In genomic region chr11:67289226-67289650, GRCh38 we compare ENCODE assay signal across 8 cellular contexts. TPM values are rescaled to one million over a fixed set of nuclear protein-coding genes. Genes with fewer than 3 reads are reported as not detected.
A peak's percentile ranks its signal among the peaks of the same experiment; 100 is the strongest.
DNase-seq lines count a peak whose midpoint lies in the region; ATAC-seq, FAIRE-seq and TF ChIP-seq lines count a peak whose summit lies in the region.

ANKRD13D (plus strand) TSS chr11:67289303; CDS start chr11:67289461, 158 bp downstream.

- H3K9me3 ChIP-seq in A549 (no peaks in the 10 kb centered on the region), HUES48 (ENCODE audit: control insufficient read depth, insufficient read depth, low read length) (no peaks in the 10 kb centered on the region), HepG2 (ENCODE audit: low read length) (no peaks in the 10 kb centered on the region)

- FAIRE-seq in A549 (lab: Jason Lieb, UNC) (no peak), HepG2 (lab: Jason Lieb, UNC) (no peak)

- TF ChIP-seq POLR2A in A549 (IDR thresholded peaks at IDR 0.05; ENCODE audit: low read length) (peak; percentile 28; the same call in 1 of the 2 replicates), HepG2 (IDR thresholded peaks at IDR 0.05; ENCODE audit: insufficient read depth in 1 of 2, low read depth in 2 of 2, low read length in 2 of 2) (no peak)

- peaks cover 41% of the 10 kb centered on the region for H3K36me3 ChIP-seq in HUES48 (ENCODE audit: control insufficient read depth, insufficient read depth, low read length)
- peaks cover 43% of the 10 kb centered on the region for H3K36me3 ChIP-seq in brain microvascular endothelial cell (replicated peaks)
- H3K36me3 ChIP-seq in HepG2 (replicated peaks in 1 of 2; ENCODE audit: control insufficient read depth in 1 of 2, insufficient read depth in 2 of 2, low read length in 2 of 2), result peaks cover 7 to 40% of the 10 kb centered on the region in 2 experiments; a peak in 4 of 5 replicates

- TF ChIP-seq RAD21 in A549 (conservative IDR thresholded peaks at IDR 0.05 in 1 of 2, IDR thresholded peaks at IDR 0.05 in 1 of 2) (no peak), HepG2 (CRISPR knock-in tag; IDR thresholded peaks at IDR 0.05) (no peak)

- WGBS in A549 (ENCODE audit: missing lambda C conversion rate), result no CpG with 5 or more reads among the region's 56 CpGs
- 0% methylated on average over 3 of the region's 56 CpGs for WGBS in HepG2 (ENCODE audit: low lambda C conversion rate)

- H3K27ac ChIP-seq in A549 (peak within 1 kb of the TSS; percentile 95 to 98), HUES48 (ENCODE audit: low read depth, low read length) (peak within 1 kb of the TSS; percentile 95), brain microvascular endothelial cell (peak within 1 kb of the TSS; percentile 88), HepG2 (ENCODE audit: extremely low read length, insufficient read depth, low read length) (peak within 1 kb of the TSS; percentile 100), substantia nigra (ENCODE audit: low read depth, low read length, poor library complexity, severe bottlenecking) (peak within 1 kb of the TSS; percentile 96)

- BruUV-seq in HepG2 (replicated peaks; lab: Mats Ljungman, UMichigan), result no TSS peak

- no peaks in the 10 kb centered on the region for H4K20me1 ChIP-seq in HepG2 (ENCODE audit: insufficient read depth, low read length)

- no peak within 1 kb of the TSS for H2AFZ ChIP-seq in HepG2 (ENCODE audit: low read length)

- H3K4me3 ChIP-seq in A549 (peak within 1 kb of the TSS; percentile 65), HUES48 (ENCODE audit: low read depth, low read length) (peak within 1 kb of the TSS; percentile 72), brain microvascular endothelial cell (ENCODE audit: low read depth, low read length) (peak within 1 kb of the TSS; percentile 76), HepG2 (replicated peaks in 1 of 3; ENCODE audit: insufficient read depth in 1 of 3, low read depth in 2 of 3, low read length in 3 of 3) (peak within 1 kb of the TSS; percentile 69 to 94 (median 91))

- CTCF ChIA-PET in A549 (lab: Yijun Ruan, JAX), result interaction anchor here (0.5 to 3.4 kb wide), 10 partner anchors 9 to 165 kb away, joined by 3 to 19 read pairs (median 4); partner anchors contain the start of gene SSH3
- CTCF ChIA-PET in HepG2 (lab: Yijun Ruan, JAX; ENCODE audit: low intra/inter-chr PET ratio, low total read pairs), result interaction anchor here (0.8 to 1.6 kb wide), 3 partner anchors 14 to 28 kb away, joined by 3 to 5 read pairs (median 3); partner anchors contain the start of genes GRK2 and SSH3

- no peak; the same call in 2 of the 3 replicates for TF ChIP-seq CTCF in A549 (IDR thresholded peaks at IDR 0.05)
- TF ChIP-seq CTCF in brain microvascular endothelial cell (IDR thresholded peaks at IDR 0.05; ENCODE audit: low read depth, low read length, missing control alignments), result no peak
- no peak for TF ChIP-seq CTCF in HepG2 (CRISPR knock-in tag; IDR thresholded peaks at IDR 0.05)

- peaks cover 13% of the 10 kb centered on the region for H3K79me2 ChIP-seq in HepG2 (ENCODE audit: insufficient read depth, low read length)

- H3K4me2 ChIP-seq in A549 (peak within 1 kb of the TSS; percentile 98), HepG2 (ENCODE audit: low read depth, low read length) (peak within 1 kb of the TSS; percentile 99)

- TF ChIP-seq EP300 in A549 (IDR thresholded peaks at IDR 0.05) (no peak), HepG2 (IDR thresholded peaks at IDR 0.05; ENCODE audit: low read depth in 2 of 2, low read length in 2 of 2) (no peak), HepG2 (CRISPR knock-in tag; IDR thresholded peaks at IDR 0.05; ENCODE audit: borderline replicate concordance) (no peak)

- peak within 1 kb of the TSS; percentile 68; the same call in 1 of the 2 replicates for H3K9ac ChIP-seq in HUES48 (ENCODE audit: low read depth, low read length)
- peak within 1 kb of the TSS; percentile 95 for H3K9ac ChIP-seq in HepG2 (ENCODE audit: insufficient read depth, low read depth, low read length)

- in situ Hi-C loops in brain microvascular endothelial cell (cut with HindIII; ENCODE audit: low pct_ligation_motif_present, low sequenced_read_pairs) (no loop called here), HepG2 (cut with HindIII; ENCODE audit: extremely low pct_ligation_motif_present, low pct_unique_long_range_greater_than_20kb) (no loop called here)

- no peaks in the 10 kb centered on the region for H3K27me3 ChIP-seq in HUES48 (ENCODE audit: control insufficient read depth, insufficient read depth, low read length)
- no peaks in the 10 kb centered on the region for H3K27me3 ChIP-seq in brain microvascular endothelial cell (replicated peaks)
- no peaks in the 10 kb centered on the region for H3K27me3 ChIP-seq in HepG2 (ENCODE audit: control insufficient read depth in 1 of 2, insufficient read depth in 2 of 2, low read length in 2 of 2)

- H3K4me1 ChIP-seq in A549, result peaks cover 19% of the 10 kb centered on the region
- H3K4me1 ChIP-seq in HUES48 (ENCODE audit: control insufficient read depth, insufficient read depth, low read length), result peaks cover 12% of the 10 kb centered on the region
- peaks cover 37% of the 10 kb centered on the region for H3K4me1 ChIP-seq in HepG2 (ENCODE audit: insufficient read depth, low read length)

- intact Hi-C loops in HepG2 (cut with micrococcal nuclease; ENCODE audit: unreplicated experiment), result loop anchor here (1.0 kb wide), 1 partner anchor 22 kb away; no protein-coding TSS in a partner anchor

- POLR2A ChIA-PET in A549 (lab: Yijun Ruan, JAX) (interaction anchor here (0.5 to 2.9 kb wide), 10 partner anchors 9 to 132 kb away, joined by 3 to 13 read pairs (median 5); partner anchors contain the start of gene SSH3), HepG2 (lab: Yijun Ruan, JAX) (interaction anchor here (1.0 to 7.7 kb wide), 13 partner anchors 9 to 112 kb away, joined by 3 to 66 read pairs (median 8); partner anchors contain the start of genes GRK2, POLD4, PPP1CA and RAD9A)

- DNase-seq in A549 (ENCODE audit: low read depth in 1 of 2, low spot score in 1 of 2), result no peak
- no peak for DNase-seq in brain microvascular endothelial cell
- DNase-seq in HepG2 (ENCODE audit: low spot score), result no peak
- DNase-seq in substantia nigra (lab: John Stamatoyannopoulos, UW), result peak in 6 of 49 donors; percentile 43 to 89 (median 62)
- DNase-seq in KG1 (lab: John Stamatoyannopoulos, UW), result no peak

- ATAC-seq in A549 (peak; percentile 51 to 52), GM18517 (IDR thresholded peaks at IDR 0.05; ENCODE audit: unreplicated experiment) (peak; percentile 48), HepG2 (peak; percentile 31), HG02642 (IDR thresholded peaks at IDR 0.05; ENCODE audit: poor library complexity, unreplicated experiment) (no peak)

TF ChIP-seq in A549, 52 proteins besides CTCF, POLR2A, EP300 and RAD21 (continues in another document):
- TF ChIP-seq MAX (IDR thresholded peaks at IDR 0.05) (no peak), EHMT2 (IDR thresholded peaks at IDR 0.05; ENCODE audit: low read depth) (no peak), ZC3H11A (IDR thresholded peaks at IDR 0.05) (no peak)

TF ChIP-seq in HepG2, 621 proteins besides CTCF, POLR2A, EP300 and RAD21 (continues in another document):
- TF ChIP-seq ZNF44 (CRISPR knock-in tag; IDR thresholded peaks at IDR 0.05) (no peak), PLSCR1 (CRISPR knock-in tag; IDR thresholded peaks at IDR 0.05; ENCODE audit: borderline replicate concordance) (0 out of 2 replicates have a peak, but pooled peaks have one; percentile 61), MAX (IDR thresholded peaks at IDR 0.05) (0 out of 2 replicates have a peak, but pooled peaks have one; percentile 5)

RNA-seq across cellular contexts. Expression of gene ANKRD13D, which starts in this region (rescaled TPM):
- polyA plus RNA-seq in A549 (2011; rRNA removed) (15.4 and 17.0 TPM in 2 replicates), A549 (2017; fragmentation: RNase III; extraction: RNeasy Plus Mini Kit Qiagen cat#74134 plus additional on column Dnase treatment) (22.5 to 24.5 TPM (median 24.2 TPM) in 3 replicates), HepG2 (2011; rRNA removed) (27.3 and 35.5 TPM in 2 replicates)
- polyA plus RNA-seq in A549 (2012; cell fraction: cytosol; rRNA removed), result 43.0 and 51.7 TPM in 2 replicates
- 143 and 169 TPM in 2 replicates for polyA plus RNA-seq in A549 (2012; cell fraction: nucleus; rRNA removed)
- 20.3 and 34.1 TPM in 2 replicates for polyA minus RNA-seq in A549 (2011; rRNA and poly(A)+ RNA removed)
- 4.8 and 18.6 TPM in 2 replicates for total RNA-seq in HepG2 (2016; rRNA removed; fragmentation: Illumina TruSeq; extraction: Trizol)
- 27.6 and 29.6 TPM in 2 replicates for total RNA-seq in HepG2 (2016; cell fraction: cytosol; rRNA removed; fragmentation: Illumina TruSeq; extraction: Trizol; ENCODE audit: low read depth)
- total RNA-seq in HepG2 (2016; cell fraction: insoluble cytoplasmic fraction; rRNA removed; fragmentation: Illumina TruSeq; extraction: Trizol), result 5.9 and 17.7 TPM in 2 replicates
- 13.2 and 14.7 TPM in 2 replicates for total RNA-seq in HepG2 (2016; cell fraction: membrane; rRNA removed; fragmentation: Illumina TruSeq; extraction: Trizol)
- total RNA-seq in HepG2 (2016; cell fraction: nucleus; rRNA removed; fragmentation: Illumina TruSeq; extraction: Trizol), result 26.2 and 27.8 TPM in 2 replicates
- polyA plus RNA-seq in HepG2 (2011; cell fraction: cytosol; rRNA removed), result 14.4 and 20.5 TPM in 2 replicates
- polyA plus RNA-seq in HepG2 (2011; cell fraction: nucleus; rRNA removed), result 139 and 163 TPM in 2 replicates
- polyA plus RNA-seq in HepG2 (2012), result 9.7 and 17.4 TPM in 2 replicates
- 7.4 TPM in 2 replicates for polyA plus RNA-seq in HepG2 (2016; cell fraction: cytosol; fragmentation: Illumina TruSeq; extraction: Trizol; ENCODE audit: low read depth)
- 5.1 and 7.5 TPM in 2 replicates for polyA plus RNA-seq in HepG2 (2016; cell fraction: insoluble cytoplasmic fraction; fragmentation: Illumina TruSeq; extraction: Trizol; ENCODE audit: low read depth)
- 10.9 and 11.1 TPM in 2 replicates for polyA plus RNA-seq in HepG2 (2016; cell fraction: membrane; fragmentation: Illumina TruSeq; extraction: Trizol; ENCODE audit: low read depth)
- 77.4 and 86.1 TPM in 2 replicates for polyA plus RNA-seq in HepG2 (2016; cell fraction: nucleus; fragmentation: Illumina TruSeq; extraction: Trizol; ENCODE audit: insufficient read depth, low read depth)
- polyA minus RNA-seq in HepG2 (2011; rRNA and poly(A)+ RNA removed; ENCODE audit: low replicate concordance), result 27.0 and 38.7 TPM in 2 replicates
- polyA minus RNA-seq in HepG2 (2011; cell fraction: cytosol; rRNA and poly(A)+ RNA removed), result 4.4 and 7.0 TPM in 2 replicates
- polyA minus RNA-seq in HepG2 (2011; cell fraction: nucleus; rRNA and poly(A)+ RNA removed), result 38.2 and 45.5 TPM in 2 replicates

Comparison
In these comparisons a context has a peak if more than half of its experiments do, and no peak if none do; other contexts are left out.
1. Of the 38 proteins assayed by ChIP-seq in both HepG2 and A549: peak only in HepG2: MAX; only in A549: POLR2A; in both: none; in neither: 36.